9 cellular contexts compared by ENCODE assay signal in the genomic region with DNA sequence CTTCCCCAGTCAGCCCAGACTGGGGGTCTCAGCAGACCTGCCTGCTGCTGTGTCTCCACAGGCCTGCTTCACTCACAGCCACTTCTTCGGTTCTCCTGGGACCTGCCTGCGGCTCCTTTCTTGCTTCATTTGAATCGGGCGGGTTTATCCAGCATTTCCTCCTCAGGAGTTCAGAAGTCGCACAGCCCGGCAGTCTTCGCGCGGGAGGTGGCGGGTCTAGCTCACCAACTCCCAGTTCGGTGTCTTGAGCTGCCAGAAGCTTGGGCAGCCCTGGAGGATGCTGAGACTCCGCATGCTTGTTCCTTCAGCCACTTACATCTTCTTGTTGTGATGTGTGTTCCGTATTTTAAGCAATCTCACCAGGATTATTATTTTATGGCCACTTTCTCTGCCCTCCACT. TPM values are rescaled to one million over a fixed set of nuclear protein-coding genes. Genes with fewer than 3 reads are reported as not detected.
"Had no signal": no experiment of that assay in that cellular context is flagged by ENCODE, and none has a peak within 500 bp of the region (broad histone marks: within the 10 kb centered on the region; RNA-seq: fewer than 3 reads in every experiment).

No MANE protein-coding gene starts in this region.

- H3K4me2 ChIP-seq: GM23338 had no signal

- DNase-seq: HFFc6, IMR-90, KG1 had no signal

- H3K9me3 ChIP-seq: HAP-1 had no signal

- ATAC-seq: GM23338, HCT116, K562 had no signal

- H3K4me1 ChIP-seq: HAP-1 had no signal

- H3K4me3 ChIP-seq: GM23338, HAP-1, K562 had no signal

RNA-seq across cellular contexts. Expression of gene GAL3ST2, which starts 31.3 kb away (rescaled TPM):
- total RNA-seq: H1, HT-29, IMR-90 had no signal
